ENCODE assay signal across 8 cellular contexts in the genomic region with DNA sequence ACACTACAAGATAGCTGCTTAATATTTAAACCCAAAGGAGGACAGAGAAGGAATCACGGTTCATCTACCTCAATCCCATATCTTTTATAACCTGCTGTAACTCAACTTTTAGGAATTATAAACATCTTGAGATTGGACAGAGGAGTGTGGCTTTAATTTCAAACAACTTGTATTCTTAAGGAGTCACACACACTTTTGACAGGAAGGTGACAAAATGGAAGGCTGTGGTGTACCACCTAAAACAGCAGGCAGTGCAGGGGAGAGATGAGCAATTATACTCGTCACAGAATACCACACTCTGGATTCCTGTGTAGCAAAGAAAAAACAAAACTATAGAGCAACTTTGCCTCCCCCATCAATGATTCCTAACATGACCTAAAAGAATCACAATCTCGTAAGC.
DNase-seq lines count a peak whose midpoint lies in the region; ATAC-seq lines count a peak whose summit lies in the region.

No MANE protein-coding gene starts in this region.

- peaks cover 79% of the 10 kb centered on the region for H3K4me1 Mint-ChIP-seq in activated CD4-positive, alpha-beta memory T cell treated with anti-CD3 and anti-CD28 coated beads for 36 hours (ENCODE audit: low read depth)

- H3K4me3 Mint-ChIP-seq in activated CD4-positive, alpha-beta memory T cell treated with anti-CD3 and anti-CD28 coated beads for 36 hours: peak overlapping the region; percentile 43

- DNase-seq in activated CD4-positive, alpha-beta memory T cell treated with anti-CD3 and anti-CD28 coated beads for 36 hours: peak; percentile 76
- DNase-seq in renal cortical epithelial cell (ENCODE audit: low read depth) (peak; percentile 82), NOMO-1 (lab: John Stamatoyannopoulos, UW; ENCODE audit: unreplicated experiment in 2 of 2) (no peak), COLO668 (lab: John Stamatoyannopoulos, UW; ENCODE audit: unreplicated experiment) (no peak), NCI-H774 (lab: John Stamatoyannopoulos, UW) (no peak)

- intact Hi-C loops in activated CD4-positive, alpha-beta memory T cell treated with anti-CD3 and anti-CD28 coated beads for 36 hours (cut with micrococcal nuclease): loop anchor here (1.0 to 10.0 kb wide), 13 partner anchors 14 to 621 kb away; no protein-coding TSS in a partner anchor

- H3K36me3 Mint-ChIP-seq in activated CD4-positive, alpha-beta memory T cell treated with anti-CD3 and anti-CD28 coated beads for 36 hours: peaks cover 3% of the 10 kb centered on the region

- H3K9me3 Mint-ChIP-seq in activated CD4-positive, alpha-beta memory T cell treated with anti-CD3 and anti-CD28 coated beads for 36 hours: no peaks in the 10 kb centered on the region

- peak overlapping the region; percentile 93 for H3K27ac Mint-ChIP-seq in activated CD4-positive, alpha-beta memory T cell treated with anti-CD3 and anti-CD28 coated beads for 36 hours

- H3K27me3 Mint-ChIP-seq in activated CD4-positive, alpha-beta memory T cell treated with anti-CD3 and anti-CD28 coated beads for 36 hours: no peaks in the 10 kb centered on the region

- CTCF ChIA-PET in activated CD4-positive, alpha-beta memory T cell treated with anti-CD3 and anti-CD28 coated beads for 36 hours (lab: Charles Lee): interaction anchor here (0.6 kb wide), 1 partner anchor 479 kb away, joined by 3 read pairs; no protein-coding TSS in a partner anchor

- POLR2A ChIA-PET in activated CD4-positive, alpha-beta memory T cell treated with anti-CD3 and anti-CD28 coated beads for 36 hours (lab: Charles Lee): interaction anchor here (1.4 kb wide), 1 partner anchor 14 kb away, joined by 5 read pairs; no protein-coding TSS in a partner anchor

- ATAC-seq in GM18909 (IDR thresholded peaks at IDR 0.05; ENCODE audit: poor library complexity, unreplicated experiment) (peak; percentile 83), HG02938 (IDR thresholded peaks at IDR 0.05; ENCODE audit: unreplicated experiment) (peak; percentile 64), HG02840 (IDR thresholded peaks at IDR 0.05; ENCODE audit: low FRiP score, unreplicated experiment) (no peak)

Comparison
In these comparisons a context has a peak if more than half of its experiments do, and no peak if none do; other contexts are left out.
1. DNase-seq: peak in activated CD4-positive, alpha-beta memory T cell treated with anti-CD3 and anti-CD28 coated beads for 36 hours (single experiment) and renal cortical epithelial cell (single experiment); none in NOMO-1 (0 of 2), COLO668 (single experiment) and NCI-H774 (single experiment).